Comparison of ENCODE assay signal across 8 cellular contexts in the genomic region with DNA sequence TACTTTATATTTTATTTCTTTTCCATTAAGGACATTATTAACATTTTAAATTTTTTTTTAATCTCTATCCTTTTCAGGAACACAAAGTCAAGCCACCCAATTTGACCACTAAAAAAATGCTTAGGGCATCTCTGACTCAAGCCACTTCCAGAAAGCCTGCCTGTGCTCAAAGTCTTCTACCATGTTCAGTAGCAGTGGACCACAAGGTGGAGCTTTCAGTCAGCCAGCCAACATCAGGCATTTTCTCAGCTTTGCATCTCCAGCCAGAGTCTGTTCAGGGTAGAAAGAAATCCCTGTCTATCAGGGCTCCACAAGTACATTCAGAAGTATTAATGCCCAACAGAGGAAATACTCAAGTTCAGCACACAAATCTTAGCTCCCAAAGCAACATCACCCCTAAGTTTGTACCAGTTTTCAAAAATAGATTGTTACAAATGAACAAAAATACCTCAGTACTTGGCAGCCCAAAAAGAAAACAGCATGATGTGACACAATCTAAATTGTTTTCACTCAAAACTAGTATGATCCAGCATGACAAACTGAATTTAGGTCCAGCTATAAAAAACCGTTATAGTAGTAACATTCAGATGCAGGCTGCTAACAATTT. TPM values are rescaled to one million over a fixed set of nuclear protein-coding genes. Genes with fewer than 3 reads are reported as not detected.
DNase-seq lines count a peak whose midpoint lies in the region; ATAC-seq, FAIRE-seq and TF ChIP-seq lines count a peak whose summit lies in the region.

No MANE protein-coding gene starts in this region.

- 52% methylated on average over 1 of the region's 1 CpG for WGBS in suprapubic skin

- no peak overlapping the region for H3K4me3 ChIP-seq in suprapubic skin

- DNase-seq in NCI-H460 (ENCODE audit: extremely low read depth, low read depth), result peak; percentile 46
- peak; percentile 57 for DNase-seq in activated CD4-positive, alpha-beta T cell treated with anti-CD3 and anti-CD28 coated beads, Interleukin-2, amount 50 U/mL, for 1 hour
- DNase-seq in endothelial cell (ENCODE audit: low spot score), result peak; percentile 61
- DNase-seq in mesothelial cell of epicardium (ENCODE audit: low spot score in 2 of 2, unreplicated experiment in 2 of 2), result peak in 1 of 2 experiments; percentile 49
- DNase-seq in suprapubic skin (ENCODE audit: low spot score in 2 of 2), result no peak

- TF ChIP-seq CTCF in GM12872 (IDR thresholded peaks at IDR 0.05; ENCODE audit: insufficient read depth, low read depth, low read length), result peak; percentile 62
- TF ChIP-seq CTCF in endothelial cell (IDR thresholded peaks at IDR 0.05; ENCODE audit: unreplicated experiment), result peak; percentile 40
- TF ChIP-seq CTCF in mesothelial cell of epicardium (IDR thresholded peaks at IDR 0.05; ENCODE audit: unreplicated experiment), result peak; percentile 60
- TF ChIP-seq CTCF in suprapubic skin (IDR thresholded peaks at IDR 0.05), result peak; percentile 52 to 54

- FAIRE-seq in A204.1 (lab: Jason Lieb, UNC), result peak; percentile 65

- H3K27me3 ChIP-seq in suprapubic skin, result no peaks in the 10 kb centered on the region

- no peaks in the 10 kb centered on the region for H3K4me1 ChIP-seq in suprapubic skin

- H3K36me3 Mint-ChIP-seq in endothelial cell (ENCODE audit: low read depth, unreplicated experiment) (no peaks in the 10 kb centered on the region), mesothelial cell of epicardium (no peaks in the 10 kb centered on the region)

- no peaks in the 10 kb centered on the region for H3K36me3 ChIP-seq in suprapubic skin

- H3K27me3 Mint-ChIP-seq in endothelial cell (ENCODE audit: unreplicated experiment) (no peaks in the 10 kb centered on the region), mesothelial cell of epicardium (ENCODE audit: low read depth) (peaks cover 41% of the 10 kb centered on the region)

- H3K9me3 Mint-ChIP-seq in endothelial cell (ENCODE audit: unreplicated experiment) (no peaks in the 10 kb centered on the region), mesothelial cell of epicardium (no peaks in the 10 kb centered on the region)

- ATAC-seq in HG03060 (IDR thresholded peaks at IDR 0.05; ENCODE audit: low read depth, unreplicated experiment), result peak; percentile 40

- H3K27ac ChIP-seq in suprapubic skin, result no peak overlapping the region

- TF ChIP-seq EP300 in suprapubic skin (IDR thresholded peaks at IDR 0.05), result no peak

- H3K4me1 Mint-ChIP-seq in endothelial cell (ENCODE audit: unreplicated experiment) (peaks cover 8% of the 10 kb centered on the region), mesothelial cell of epicardium (no peaks in the 10 kb centered on the region)

- TF ChIP-seq POLR2A in suprapubic skin (IDR thresholded peaks at IDR 0.05), result no peak

- no peaks in the 10 kb centered on the region for H3K9me3 ChIP-seq in suprapubic skin

- no peak overlapping the region for H3K27ac Mint-ChIP-seq in endothelial cell (ENCODE audit: unreplicated experiment)
- H3K27ac Mint-ChIP-seq in mesothelial cell of epicardium, result no peak overlapping the region

- H3K4me3 Mint-ChIP-seq in endothelial cell (ENCODE audit: unreplicated experiment), result no peak overlapping the region
- no peak overlapping the region for H3K4me3 Mint-ChIP-seq in mesothelial cell of epicardium

RNA-seq across cellular contexts. Expression of a gene that starts 37.6 kb away (rescaled TPM):
- not detected in 2 replicates for total RNA-seq in NCI-H460 (2014; rRNA removed; shearing (Covaris generic))
- polyA plus RNA-seq in NCI-H460 (2014; cell fraction: nucleus; rRNA removed), result not detected in 2 replicates
- total RNA-seq in endothelial cell (ENCODE audit: unreplicated experiment) (not detected), mesothelial cell of epicardium (not detected in 3 replicates), suprapubic skin (not detected)

Comparison
In these comparisons a context has a peak if more than half of its experiments do, and no peak if none do; other contexts are left out.
1. DNase-seq: peak in NCI-H460 (single experiment), activated CD4-positive, alpha-beta T cell treated with anti-CD3 and anti-CD28 coated beads, Interleukin-2, amount 50 U/mL, for 1 hour (single experiment) and endothelial cell (single experiment); none in suprapubic skin (0 of 2).
2. Peak in every context shown above with its lines, with median percentiles within 50 percentile points of each other: CTCF ChIP-seq.